In the genomic region with DNA sequence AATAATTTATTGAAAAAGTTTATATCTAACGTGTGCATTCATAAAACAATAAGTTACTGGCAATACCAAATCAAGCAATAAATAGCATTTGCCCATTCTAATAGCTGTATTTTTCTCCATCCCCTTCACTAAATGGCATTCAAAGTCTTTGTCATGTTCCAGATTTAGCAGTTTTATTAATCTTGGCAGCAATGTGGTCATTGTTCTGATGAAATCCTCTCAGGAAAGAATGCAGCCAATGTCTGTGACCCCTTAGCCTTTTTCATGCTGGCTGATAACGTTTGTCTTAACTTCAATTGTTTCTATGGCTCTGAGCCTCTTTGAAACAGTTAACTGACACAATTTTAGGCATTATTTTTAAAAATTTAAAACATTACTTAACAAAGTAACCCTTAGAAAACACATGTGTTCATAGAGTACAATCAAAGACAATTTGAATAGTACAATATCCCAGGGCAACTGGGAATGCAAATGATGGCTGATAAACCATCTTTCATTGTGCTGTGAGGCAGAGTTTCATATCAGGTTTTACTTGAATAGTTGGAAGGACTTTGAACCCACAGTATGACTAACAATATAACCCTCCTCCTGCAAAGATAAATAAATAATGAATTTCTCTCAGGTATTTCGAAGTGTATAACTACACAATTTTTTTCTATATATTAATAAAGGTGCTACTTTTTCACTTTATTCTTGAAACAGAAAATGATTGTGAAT, we compare ENCODE assay signal across 23 cellular contexts.
DNase-seq lines count a peak whose midpoint lies in the region; ATAC-seq and TF ChIP-seq lines count a peak whose summit lies in the region.
"Had no signal": no experiment of that assay in that cellular context is flagged by ENCODE, and none has a peak within 500 bp of the region (broad histone marks: within the 10 kb centered on the region; RNA-seq: fewer than 3 reads in every experiment).

No MANE protein-coding gene starts in this region.

- H3K4me1 ChIP-seq in GM23338 (ENCODE audit: insufficient read depth) (no peaks in the 10 kb centered on the region), neural progenitor cell (peaks cover 29% of the 10 kb centered on the region)
- H3K4me1 ChIP-seq: suprapubic skin had no signal

- POLR2A ChIA-PET in GM10248 (lab: Yijun Ruan, JAX), result no interaction called here

- 0 out of 2 replicates have a peak overlapping the region, but pooled peaks have one; percentile 3 for H2AFZ ChIP-seq in GM23338
- H2AFZ ChIP-seq in neural progenitor cell (replicated peaks), result no peak overlapping the region

- TF ChIP-seq CTCF in AG10803 (conservative IDR thresholded peaks at IDR 0.05; ENCODE audit: low read length) (no peak), GM23338 (conservative IDR thresholded peaks at IDR 0.05; ENCODE audit: low read depth in 2 of 2) (no peak), epithelial cell of esophagus (IDR thresholded peaks at IDR 0.05; ENCODE audit: insufficient read depth, low read depth, low read length, missing control alignments) (no peak), neural progenitor cell (IDR thresholded peaks at IDR 0.05) (no peak), GM10248 (IDR thresholded peaks at IDR 0.05; ENCODE audit: control extremely low read depth, extremely low read depth, low read depth, missing control alignments) (no peak)

- no peaks in the 10 kb centered on the region for H3K27me3 ChIP-seq in GM23338 (ENCODE audit: insufficient read depth)
- H3K27me3 ChIP-seq in neural progenitor cell, result no peaks in the 10 kb centered on the region
- H3K27me3 ChIP-seq: neutrophil, suprapubic skin had no signal

- CTCF ChIA-PET in GM10248 (lab: Yijun Ruan, JAX), result no interaction called here

- peaks cover 18% of the 10 kb centered on the region for H3K9me2 ChIP-seq in GM23338 (ENCODE audit: insufficient read depth)

- H3K36me3 ChIP-seq in GM23338 (ENCODE audit: insufficient read depth) (no peaks in the 10 kb centered on the region), neural progenitor cell (no peaks in the 10 kb centered on the region)
- H3K36me3 ChIP-seq: neutrophil, suprapubic skin had no signal

- H3K4me2 ChIP-seq in GM23338 (no peak overlapping the region), neural progenitor cell (peak overlapping the region; percentile 71)

- no peaks in the 10 kb centered on the region for H3K79me2 ChIP-seq in GM23338 (replicated peaks; ENCODE audit: insufficient read depth)
- H3K79me2 ChIP-seq in neural progenitor cell (ENCODE audit: low read depth), result no peaks in the 10 kb centered on the region

- H3K27me3 Mint-ChIP-seq in GM23338 (ENCODE audit: insufficient read depth, low read depth, poor library complexity) (no peaks in the 10 kb centered on the region), neural progenitor cell (ENCODE audit: insufficient read depth, low read depth) (no peaks in the 10 kb centered on the region)
- H3K27me3 Mint-ChIP-seq: memory B cell had no signal

- peak; percentile 0 for DNase-seq in AG10803 (ENCODE audit: low read depth)
- no peak for DNase-seq in GM23338 (ENCODE audit: low spot score)
- peak; percentile 2 for DNase-seq in epithelial cell of esophagus (ENCODE audit: low read depth)
- DNase-seq in neural progenitor cell (ENCODE audit: low spot score), result peak; percentile 47
- no peak for DNase-seq in GM10248 (ENCODE audit: extremely low spot score)
- DNase-seq in activated CD4-positive, CD25-positive, alpha-beta regulatory T cell treated with anti-CD3 and anti-CD28 coated beads, Interleukin-2, amount 50 U/mL, for 72 hours, result no peak
- DNase-seq in HUDEP-2 (lab: John Stamatoyannopoulos, UW; ENCODE audit: unreplicated experiment in 76 of 76), result no peak
- DNase-seq: activated CD4-positive, alpha-beta T cell treated with anti-CD3 and anti-CD28 coated beads, Interleukin-2, amount 50 U/mL, for 4 hours; activated naive CD4-positive, alpha-beta T cell treated with anti-CD3 and anti-CD28 coated beads, Interleukin-2, amount 50 U/mL, for 16 hours; activated T-cell treated with anti-CD3 and anti-CD28 coated beads for 4 hours; COR-L47; immature natural killer cell; Karpas-422; NCI-H1417 treated with DMSO at 0.1 percent for 48 hours; NCI-H2171 treated with DMSO at 0.1 percent for 48 hours; stimulated activated CD4-positive, alpha-beta T cell treated with anti-CD3 and anti-CD28 coated beads, Interleukin-4, amount 100 ng/mL, for 1 hour; SW 1271 had no signal

- H3K4me1 Mint-ChIP-seq in GM23338 (no peaks in the 10 kb centered on the region; the same call in 2 of the 3 replicates), neural progenitor cell (peaks cover 15% of the 10 kb centered on the region)
- H3K4me1 Mint-ChIP-seq: immature natural killer cell, memory B cell had no signal

- peaks cover 24% of the 10 kb centered on the region for H3K9me3 Mint-ChIP-seq in GM23338
- peaks cover 22% of the 10 kb centered on the region for H3K9me3 Mint-ChIP-seq in neural progenitor cell

- no peak overlapping the region for H3K27ac Mint-ChIP-seq in GM23338
- peak overlapping the region; percentile 70 for H3K27ac Mint-ChIP-seq in neural progenitor cell
- H3K27ac Mint-ChIP-seq: immature natural killer cell, memory B cell had no signal

- H4K20me1 ChIP-seq in GM23338 (replicated peaks; ENCODE audit: insufficient read depth) (no peaks in the 10 kb centered on the region), neural progenitor cell (ENCODE audit: low read depth) (no peaks in the 10 kb centered on the region)

- H3K4me3 ChIP-seq in AG10803 (ENCODE audit: low read length), result no peak overlapping the region
- H3K4me3 ChIP-seq in GM23338, result no peak overlapping the region
- no peak overlapping the region for H3K4me3 ChIP-seq in epithelial cell of esophagus (ENCODE audit: low read length)
- H3K4me3 ChIP-seq in neural progenitor cell, result peak overlapping the region; percentile 16
- H3K4me3 ChIP-seq: suprapubic skin had no signal

- no peaks in the 10 kb centered on the region for H3K9me3 ChIP-seq in neural progenitor cell (ENCODE audit: low read depth)
- H3K9me3 ChIP-seq: neutrophil, suprapubic skin had no signal

- H3K27ac ChIP-seq in GM23338 (ENCODE audit: low read depth) (no peak overlapping the region), neural progenitor cell (peak overlapping the region; percentile 87)
- H3K27ac ChIP-seq: epithelial cell of prostate, neutrophil, suprapubic skin had no signal

- no peak overlapping the region for H3K9ac ChIP-seq in neural progenitor cell

- no peak for ATAC-seq in GM23338
- no peak for ATAC-seq in HG03139 (IDR thresholded peaks at IDR 0.05; ENCODE audit: unreplicated experiment)
- ATAC-seq: Panc1 had no signal

- H3K4me3 Mint-ChIP-seq in GM23338 (no peak overlapping the region), neural progenitor cell (no peak overlapping the region)
- H3K4me3 Mint-ChIP-seq: immature natural killer cell, memory B cell had no signal

- H3F3A ChIP-seq in GM23338 (replicated peaks; ENCODE audit: low read depth) (no peaks in the 10 kb centered on the region), neural progenitor cell (ENCODE audit: low read depth) (peaks cover 15% of the 10 kb centered on the region)

- H3K36me3 Mint-ChIP-seq in GM23338 (ENCODE audit: low read depth), result peaks cover 12% of the 10 kb centered on the region; the same call in 2 of the 3 replicates
- H3K36me3 Mint-ChIP-seq in neural progenitor cell, result no peaks in the 10 kb centered on the region
- H3K36me3 Mint-ChIP-seq: immature natural killer cell, memory B cell had no signal

TF ChIP-seq in GM23338, 12 proteins besides CTCF, POLR2A, EP300 and RAD21:
- TF ChIP-seq, protein P1, sequence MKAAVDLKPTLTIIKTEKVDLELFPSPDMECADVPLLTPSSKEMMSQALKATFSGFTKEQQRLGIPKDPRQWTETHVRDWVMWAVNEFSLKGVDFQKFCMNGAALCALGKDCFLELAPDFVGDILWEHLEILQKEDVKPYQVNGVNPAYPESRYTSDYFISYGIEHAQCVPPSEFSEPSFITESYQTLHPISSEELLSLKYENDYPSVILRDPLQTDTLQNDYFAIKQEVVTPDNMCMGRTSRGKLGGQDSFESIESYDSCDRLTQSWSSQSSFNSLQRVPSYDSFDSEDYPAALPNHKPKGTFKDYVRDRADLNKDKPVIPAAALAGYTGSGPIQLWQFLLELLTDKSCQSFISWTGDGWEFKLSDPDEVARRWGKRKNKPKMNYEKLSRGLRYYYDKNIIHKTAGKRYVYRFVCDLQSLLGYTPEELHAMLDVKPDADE (IDR thresholded peaks at IDR 0.05), result no peak
- TF ChIP-seq POLR2AphosphoS5 (IDR thresholded peaks at IDR 0.05; ENCODE audit: low read depth) (no peak), ZNF331 (CRISPR knock-in tag; IDR thresholded peaks at IDR 0.05; ENCODE audit: low read depth) (no peak)

Comparison
In these comparisons a context has a peak if more than half of its experiments do, and no peak if none do; other contexts are left out.
1. DNase-seq: peak in AG10803 (single experiment), epithelial cell of esophagus (single experiment) and neural progenitor cell (single experiment); none in GM23338 (single experiment), GM10248 (single experiment), activated CD4-positive, CD25-positive, alpha-beta regulatory T cell treated with anti-CD3 and anti-CD28 coated beads, Interleukin-2, amount 50 U/mL, for 72 hours (single experiment) and HUDEP-2 (0 of 76).